ENCODE assay signal across 16 cellular contexts in the genomic region with DNA sequence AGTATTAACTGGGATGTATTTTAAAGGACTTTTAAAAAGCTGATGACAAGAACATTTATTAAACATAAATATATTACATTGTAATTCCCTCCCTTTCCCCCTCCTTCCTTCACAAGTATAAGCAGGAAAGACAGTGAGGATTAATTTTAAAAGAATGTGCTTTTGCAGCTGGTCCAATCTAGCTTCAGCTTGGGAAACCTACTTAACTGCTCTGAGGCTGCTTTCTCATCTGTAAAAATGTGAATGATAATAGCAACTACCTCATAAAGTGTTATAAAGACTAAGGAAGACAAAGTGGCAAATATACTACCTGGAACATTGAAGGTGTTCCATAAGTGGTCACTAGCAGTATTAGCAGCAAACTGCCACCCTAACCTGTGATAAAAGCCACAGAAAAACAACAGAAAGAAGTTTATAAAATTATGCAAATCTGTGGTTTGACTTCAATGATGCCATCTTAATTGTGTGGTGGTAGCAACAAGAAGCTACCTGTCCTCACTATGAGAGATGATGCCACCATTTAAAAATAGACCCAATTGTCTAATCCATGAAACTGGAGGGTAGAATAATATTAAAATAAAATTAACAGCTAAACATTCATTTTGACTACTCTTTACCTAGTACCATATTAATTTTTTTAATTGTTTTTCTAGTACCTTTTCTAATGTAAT. TPM values are rescaled to one million over a fixed set of nuclear protein-coding genes. Genes with fewer than 3 reads are reported as not detected.
DNase-seq lines count a peak whose midpoint lies in the region; ATAC-seq, FAIRE-seq and TF ChIP-seq lines count a peak whose summit lies in the region.
"Had no signal": no experiment of that assay in that cellular context is flagged by ENCODE, and none has a peak within 500 bp of the region (broad histone marks: within the 10 kb centered on the region; RNA-seq: fewer than 3 reads in every experiment).

No MANE protein-coding gene starts in this region.

- peak; percentile 84 for FAIRE-seq in keratinocyte (lab: Jason Lieb, UNC)
- FAIRE-seq in frontal cortex (lab: Jason Lieb, UNC), result no peak

- H3K9ac ChIP-seq in GM23248 (peak overlapping the region; percentile 25; the same call in 1 of the 2 replicates), keratinocyte (ENCODE audit: control insufficient read depth, extremely low read depth, insufficient read depth, low read length) (peak overlapping the region; percentile 40)
- H3K9ac ChIP-seq: BLaER1 treated with 17β-estradiol and CSF1 and Interleukin-3, amounts not matched to agents 10 nM and 100 nM had no signal

- H4K20me1 ChIP-seq in GM23248 (ENCODE audit: insufficient read depth) (no peaks in the 10 kb centered on the region), keratinocyte (ENCODE audit: control insufficient read depth, extremely low read depth, insufficient read depth, low read length) (no peaks in the 10 kb centered on the region)

- CTCF ChIA-PET in Caco-2 (lab: Charles Lee), result no interaction called here

- peaks cover 55% of the 10 kb centered on the region for H3K36me3 Mint-ChIP-seq in Caco-2 (ENCODE audit: insufficient read depth, unreplicated experiment)

- ATAC-seq in HG02852 (IDR thresholded peaks at IDR 0.05; ENCODE audit: unreplicated experiment), result no peak
- ATAC-seq in stimulated activated naive CD8-positive, alpha-beta T cell treated with anti-CD3 and anti-CD28 coated beads, Interleukin-15, Interleukin-2, amounts not matched to agents 100 U/mL and 50 U/mL, for 24 hours, result no peak
- ATAC-seq: activated CD8-positive, alpha-beta memory T cell treated with anti-CD3 and anti-CD28 coated beads, Interleukin-2, amount 10 ng/mL, durations not matched to agents 7 days and 5 days; naive thymus-derived CD4-positive, alpha-beta T cell had no signal

- H2AFZ ChIP-seq in GM23248 (no peak overlapping the region), keratinocyte (ENCODE audit: control insufficient read depth, low read length) (peak overlapping the region; percentile 74)

- H3K9me3 ChIP-seq in GM23248 (ENCODE audit: low read depth) (no peaks in the 10 kb centered on the region), keratinocyte (ENCODE audit: control insufficient read depth, low read depth, low read length) (no peaks in the 10 kb centered on the region), Caco-2 (no peaks in the 10 kb centered on the region)
- H3K9me3 ChIP-seq: BLaER1 treated with 17β-estradiol and CSF1 and Interleukin-3, amounts not matched to agents 10 nM and 100 nM had no signal

- no peak overlapping the region for H3K4me2 ChIP-seq in GM23248 (ENCODE audit: unreplicated experiment)
- H3K4me2 ChIP-seq in keratinocyte (ENCODE audit: control insufficient read depth, extremely low read depth, insufficient read depth, low read depth, low read length), result peak overlapping the region; percentile 36
- H3K4me2 ChIP-seq: BLaER1 treated with 17β-estradiol and CSF1 and Interleukin-3, amounts not matched to agents 10 nM and 100 nM had no signal

- H3K9me1 ChIP-seq in keratinocyte (ENCODE audit: control insufficient read depth, extremely low read depth, insufficient read depth, low read length), result no peaks in the 10 kb centered on the region

- H3K4me1 ChIP-seq in GM23248 (ENCODE audit: insufficient read depth), result peaks cover 11% of the 10 kb centered on the region
- peaks cover 7% of the 10 kb centered on the region for H3K4me1 ChIP-seq in keratinocyte (ENCODE audit: control insufficient read depth, extremely low read depth, insufficient read depth, low read length)
- no peaks in the 10 kb centered on the region for H3K4me1 ChIP-seq in Caco-2

- H3K27ac Mint-ChIP-seq in Caco-2 (ENCODE audit: unreplicated experiment), result no peak overlapping the region
- H3K27ac Mint-ChIP-seq: activated CD8-positive, alpha-beta memory T cell treated with anti-CD3 and anti-CD28 coated beads, Interleukin-2, amount 10 ng/mL, durations not matched to agents 7 days and 5 days; naive thymus-derived CD4-positive, alpha-beta T cell; T-helper 1 cell treated with Interleukin-12 subunit alpha and Interleukin-12 subunit beta and Interleukin-4 antibody, amounts not matched to agents 30 μg/mL and 1 μg/mL, for 36 hours had no signal

- dilution Hi-C loops in keratinocyte (cut with MboI; ENCODE audit: extremely low pct_ligation_motif_present, low sequenced_read_pairs), result no loop called here

- no TSS peak for BruUV-seq in Caco-2 (replicated peaks; lab: Mats Ljungman, UMichigan)

- TF ChIP-seq CTCF in keratinocyte (optimal IDR thresholded peaks at IDR 0.05 in 1 of 3, IDR thresholded peaks at IDR 0.05 in 1 of 3, conservative IDR thresholded peaks at IDR 0.05 in 1 of 3; ENCODE audit: extremely low read depth in 1 of 3, insufficient read depth in 2 of 3, low read length in 3 of 3) (no peak), Caco-2 (IDR thresholded peaks at IDR 0.05; ENCODE audit: insufficient read depth in 1 of 2, low read depth in 1 of 2, low read length in 1 of 2, severe bottlenecking in 1 of 2, unreplicated experiment in 1 of 2) (no peak)

- no peaks in the 10 kb centered on the region for H3K9me2 ChIP-seq in GM23248 (ENCODE audit: insufficient read depth)

- intact Hi-C loops in Caco-2 (cut with micrococcal nuclease; ENCODE audit: unreplicated experiment), result no loop called here

- DNase-seq in EH (ENCODE audit: low read depth) (peak; percentile 50), GM23248 (peak; percentile 77), amniotic epithelial cell (ENCODE audit: low read depth) (peak; percentile 36), keratinocyte (ENCODE audit: low read depth, low spot score) (no peak), Caco-2 (no peak), frontal cortex (ENCODE audit: low spot score in 2 of 2) (no peak)
- no peak for DNase-seq in stimulated activated naive CD8-positive, alpha-beta T cell treated with anti-CD3 and anti-CD28 coated beads, Interleukin-15, Interleukin-2, amounts not matched to agents 100 U/mL and 50 U/mL, for 24 hours
- DNase-seq: activated CD8-positive, alpha-beta memory T cell treated with anti-CD3 and anti-CD28 coated beads, Interleukin-2, amount 10 ng/mL, durations not matched to agents 7 days and 5 days; activated gamma-delta T cell treated with Interleukin-2 at 50 U/mL for 16 hours; DMS53; naive thymus-derived CD4-positive, alpha-beta T cell; NCI-H1417 treated with DMSO at 0.1 percent for 48 hours had no signal

- in situ Hi-C loops in GM23248 (cut with MboI), result no loop called here

- peak overlapping the region; percentile 55 for H3K27ac ChIP-seq in GM23248
- H3K27ac ChIP-seq in keratinocyte (ENCODE audit: control insufficient read depth, insufficient read depth, low read length), result peak overlapping the region; percentile 72
- H3K27ac ChIP-seq: BLaER1 treated with 17β-estradiol and CSF1 and Interleukin-3, amounts not matched to agents 10 nM and 100 nM had no signal

- peaks cover 6% of the 10 kb centered on the region for H3F3A ChIP-seq in GM23248 (ENCODE audit: insufficient read depth)

- H3K4me1 Mint-ChIP-seq in Caco-2 (ENCODE audit: low read depth, unreplicated experiment), result no peaks in the 10 kb centered on the region

- H3K4me3 Mint-ChIP-seq in Caco-2 (ENCODE audit: unreplicated experiment), result no peak overlapping the region
- H3K4me3 Mint-ChIP-seq: activated CD8-positive, alpha-beta memory T cell treated with anti-CD3 and anti-CD28 coated beads, Interleukin-2, amount 10 ng/mL, durations not matched to agents 7 days and 5 days; brain; naive thymus-derived CD4-positive, alpha-beta T cell; T-helper 1 cell treated with Interleukin-12 subunit alpha and Interleukin-12 subunit beta and Interleukin-4 antibody, amounts not matched to agents 30 μg/mL and 1 μg/mL, for 36 hours had no signal

- H3K9me3 Mint-ChIP-seq in Caco-2 (ENCODE audit: unreplicated experiment), result no peaks in the 10 kb centered on the region
- H3K9me3 Mint-ChIP-seq: brain; naive thymus-derived CD4-positive, alpha-beta T cell; T-helper 1 cell treated with Interleukin-12 subunit alpha and Interleukin-12 subunit beta and Interleukin-4 antibody, amounts not matched to agents 30 μg/mL and 1 μg/mL, for 36 hours had no signal

- H3K4me3 ChIP-seq in GM23248 (no peak overlapping the region), keratinocyte (ENCODE audit: control insufficient read depth in 2 of 3, extremely low read depth in 1 of 3, insufficient read depth in 2 of 3, low read depth in 1 of 3, low read length in 3 of 3) (no peak overlapping the region), Caco-2 (ENCODE audit: low read depth, low read length) (no peak overlapping the region)
- H3K4me3 ChIP-seq: BLaER1 treated with 17β-estradiol and CSF1 and Interleukin-3, amounts not matched to agents 10 nM and 100 nM had no signal

- H3K36me3 ChIP-seq in GM23248 (ENCODE audit: low read depth) (peaks cover 70% of the 10 kb centered on the region), keratinocyte (ENCODE audit: control insufficient read depth in 2 of 2, extremely low read depth in 1 of 2, insufficient read depth in 2 of 2, low read length in 2 of 2) (peaks cover 8 to 19% of the 10 kb centered on the region in 2 experiments), Caco-2 (ENCODE audit: control insufficient read depth, insufficient read depth, low read length) (peaks cover 3% of the 10 kb centered on the region; the same call in 1 of the 2 replicates)

- H3K27me3 ChIP-seq in GM23248 (replicated peaks; ENCODE audit: insufficient read depth) (no peaks in the 10 kb centered on the region), keratinocyte (ENCODE audit: control insufficient read depth, extremely low read depth, insufficient read depth, low read length) (no peaks in the 10 kb centered on the region), Caco-2 (replicated peaks; ENCODE audit: control insufficient read depth, insufficient read depth, low read length) (no peaks in the 10 kb centered on the region)
- H3K27me3 ChIP-seq: BLaER1 treated with 17β-estradiol and CSF1 and Interleukin-3, amounts not matched to agents 10 nM and 100 nM had no signal

- H3K79me2 ChIP-seq in GM23248 (ENCODE audit: insufficient read depth) (peaks cover 23% of the 10 kb centered on the region), keratinocyte (ENCODE audit: control insufficient read depth, insufficient read depth, low read length) (peaks cover 4% of the 10 kb centered on the region)

- POLR2A ChIA-PET in Caco-2 (lab: Charles Lee), result no interaction called here

- no peaks in the 10 kb centered on the region for H3K27me3 Mint-ChIP-seq in Caco-2 (ENCODE audit: insufficient read depth, unreplicated experiment)
- H3K27me3 Mint-ChIP-seq: activated CD8-positive, alpha-beta memory T cell treated with anti-CD3 and anti-CD28 coated beads, Interleukin-2, amount 10 ng/mL, durations not matched to agents 7 days and 5 days; brain; naive thymus-derived CD4-positive, alpha-beta T cell had no signal

RNA-seq across cellular contexts. Expression of gene DHX36, which starts 20.0 kb away (rescaled TPM):
- total RNA-seq in GM23248 (2014; rRNA removed; shearing (Covaris generic)), result 16.3 and 22.5 TPM in 2 replicates
- polyA plus RNA-seq in GM23248 (2016; fragmentation: Nextera tagmentation; extraction: Ambion mirVana) (15.2 and 15.8 TPM in 2 replicates), keratinocyte (43.3 to 72.3 TPM (median 44.9 TPM) in 3 replicates)
- 115 TPM for polyA plus RNA-seq in keratinocyte (2011; ENCODE audit: low read depth)
- polyA plus RNA-seq in keratinocyte (2011; cell fraction: cytosol; rRNA removed), result 33.8 and 75.3 TPM in 2 replicates
- 82.1 and 86.6 TPM in 2 replicates for polyA plus RNA-seq in keratinocyte (2011; cell fraction: nucleus; rRNA removed)
- 35.0 and 40.7 TPM in 2 replicates for polyA plus RNA-seq in keratinocyte (2012; ENCODE audit: low replicate concordance)
- polyA minus RNA-seq in keratinocyte, result 10.0 to 37.8 TPM (median 22.6 TPM) in 3 replicates
- 34.3 TPM for polyA minus RNA-seq in keratinocyte (2011; cell fraction: cytosol; rRNA and poly(A)+ RNA removed)
- 24.7 and 65.1 TPM in 2 replicates for polyA minus RNA-seq in keratinocyte (2011; cell fraction: nucleus; rRNA and poly(A)+ RNA removed)
- total RNA-seq in Caco-2 (2022) (76.4 and 87.3 TPM in 2 replicates), frontal cortex (114 TPM)

Comparison
In these comparisons a context has a peak if more than half of its experiments do, and no peak if none do; other contexts are left out.
1. DNase-seq: peak in EH (single experiment), GM23248 (single experiment) and amniotic epithelial cell (single experiment); none in keratinocyte (single experiment), Caco-2 (0 of 2), stimulated activated naive CD8-positive, alpha-beta T cell treated with anti-CD3 and anti-CD28 coated beads, Interleukin-15, Interleukin-2, amounts not matched to agents 100 U/mL and 50 U/mL, for 24 hours (single experiment) and frontal cortex (0 of 2).